ENCODE assay signal across 8 cellular contexts in genomic region chr2:39436592-39437521, GRCh38. TPM values are rescaled to one million over a fixed set of nuclear protein-coding genes. Genes with fewer than 3 reads are reported as not detected.
DNase-seq lines count a peak whose midpoint lies in the region; ATAC-seq and TF ChIP-seq lines count a peak whose summit lies in the region.

MAP4K3 (minus strand) TSS chr2:39437285; CDS start chr2:39436987, 298 bp downstream.

- no peaks in the 10 kb centered on the region for H3K27me3 Mint-ChIP-seq in activated naive CD8-positive, alpha-beta T cell treated with anti-CD3 and anti-CD28 coated beads, Interleukin-2, amount 50 U/mL, for 24 hours

- no peaks in the 10 kb centered on the region for H3K9me3 Mint-ChIP-seq in activated naive CD8-positive, alpha-beta T cell treated with anti-CD3 and anti-CD28 coated beads, Interleukin-2, amount 50 U/mL, for 24 hours

- intact Hi-C loops in tibial artery (cut with DNase I; ENCODE audit: low total_unique reads) = loop anchor here (5.0 kb wide), 1 partner anchor 55 kb away; no protein-coding TSS in a partner anchor

- H3K36me3 ChIP-seq in cardiac muscle cell (no peaks in the 10 kb centered on the region), parathyroid adenoma (ENCODE audit: control insufficient read depth, insufficient read depth, low read length) (no peaks in the 10 kb centered on the region), tibial artery (peaks cover 0 to 4% (median 0%) of the 10 kb centered on the region in 3 donors)

- H3K9me3 ChIP-seq in cardiac muscle cell (ENCODE audit: low read depth) (no peaks in the 10 kb centered on the region), parathyroid adenoma (ENCODE audit: control insufficient read depth, low read length) (no peaks in the 10 kb centered on the region), tibial artery (no peaks in the 10 kb centered on the region)

- DNase-seq in GM12865 (ENCODE audit: low read depth) = peak; percentile 95
- peak; percentile 87 for DNase-seq in NCI-H128 (lab: John Stamatoyannopoulos, UW; ENCODE audit: unreplicated experiment)
- peak; percentile 90 to 96 for DNase-seq in SW 1271 (lab: John Stamatoyannopoulos, UW)
- DNase-seq in activated naive CD8-positive, alpha-beta T cell treated with anti-CD3 and anti-CD28 coated beads, Interleukin-2, amount 50 U/mL, for 24 hours = peak; percentile 86
- peak; percentile 97 to 98 for DNase-seq in cardiac muscle cell (ENCODE audit: low read depth in 1 of 2, low spot score in 1 of 2)
- peak; percentile 91 to 96 for DNase-seq in tibial artery

- peak within 1 kb of the TSS; percentile 6 for H3K9ac ChIP-seq in parathyroid adenoma

- no peaks in the 10 kb centered on the region for H3K27me3 ChIP-seq in cardiac muscle cell
- H3K27me3 ChIP-seq in parathyroid adenoma (ENCODE audit: control insufficient read depth, insufficient read depth, low read length) = no peaks in the 10 kb centered on the region
- H3K27me3 ChIP-seq in tibial artery = no peaks in the 10 kb centered on the region

- H3K36me3 Mint-ChIP-seq in activated naive CD8-positive, alpha-beta T cell treated with anti-CD3 and anti-CD28 coated beads, Interleukin-2, amount 50 U/mL, for 24 hours (ENCODE audit: low read depth) = peaks cover 3% of the 10 kb centered on the region

- no peak for TF ChIP-seq CTCF in GM12865 (IDR thresholded peaks at IDR 0.05; ENCODE audit: insufficient read depth, low read depth, low read length, missing control alignments)
- no peak for TF ChIP-seq CTCF in cardiac muscle cell (IDR thresholded peaks at IDR 0.05; ENCODE audit: low read depth, low read length)
- no peak for TF ChIP-seq CTCF in parathyroid adenoma (IDR thresholded peaks at IDR 0.05)
- TF ChIP-seq CTCF in tibial artery (IDR thresholded peaks at IDR 0.05) = no peak

- peak within 1 kb of the TSS; percentile 99 for H3K27ac ChIP-seq in cardiac muscle cell
- H3K27ac ChIP-seq in parathyroid adenoma = peak within 1 kb of the TSS; percentile 88
- peak within 1 kb of the TSS; percentile 96 to 98 for H3K27ac ChIP-seq in tibial artery

- peaks cover 16% of the 10 kb centered on the region for H3K79me2 ChIP-seq in parathyroid adenoma

- H3K4me1 ChIP-seq in cardiac muscle cell (ENCODE audit: low read depth) (peaks cover 44% of the 10 kb centered on the region), parathyroid adenoma (peaks cover 10% of the 10 kb centered on the region), tibial artery (peaks cover 0 to 61% (median 40%) of the 10 kb centered on the region in 4 donors)

- peak; percentile 78 for ATAC-seq in HG02678 (IDR thresholded peaks at IDR 0.05; ENCODE audit: unreplicated experiment)
- peak; percentile 72 for ATAC-seq in activated naive CD8-positive, alpha-beta T cell treated with anti-CD3 and anti-CD28 coated beads, Interleukin-2, amount 50 U/mL, for 24 hours

- H3K27ac Mint-ChIP-seq in activated naive CD8-positive, alpha-beta T cell treated with anti-CD3 and anti-CD28 coated beads, Interleukin-2, amount 50 U/mL, for 24 hours = peak within 1 kb of the TSS; percentile 90

- peak within 1 kb of the TSS; percentile 76 for H2AFZ ChIP-seq in parathyroid adenoma

- peak within 1 kb of the TSS; percentile 97 for H3K4me2 ChIP-seq in parathyroid adenoma (ENCODE audit: low read length)

- peaks cover 69% of the 10 kb centered on the region for H3K4me1 Mint-ChIP-seq in activated naive CD8-positive, alpha-beta T cell treated with anti-CD3 and anti-CD28 coated beads, Interleukin-2, amount 50 U/mL, for 24 hours

- H3K4me3 ChIP-seq in GM12865 (ENCODE audit: low read depth, low read length) (peak within 1 kb of the TSS; percentile 86), cardiac muscle cell (peak within 1 kb of the TSS; percentile 94), parathyroid adenoma (ENCODE audit: low read depth, low read length) (peak within 1 kb of the TSS; percentile 72), tibial artery (peak within 1 kb of the TSS; percentile 90 to 94)

- peak within 1 kb of the TSS; percentile 89 for H3K4me3 Mint-ChIP-seq in activated naive CD8-positive, alpha-beta T cell treated with anti-CD3 and anti-CD28 coated beads, Interleukin-2, amount 50 U/mL, for 24 hours

RNA-seq across cellular contexts. Expression of gene MAP4K3, which starts in this region (rescaled TPM):
- 43.5 and 56.7 TPM in 2 replicates for total RNA-seq in cardiac muscle cell
- polyA plus RNA-seq in cardiac muscle cell = 29.2 and 34.6 TPM in 2 replicates

Comparison
In these comparisons a context has a peak if more than half of its experiments do, and no peak if none do; other contexts are left out.
1. Peak in every context shown above with its lines: DNase-seq, ATAC-seq, H3K4me3 ChIP-seq and H3K27ac ChIP-seq.